Comparison of ENCODE assay signal across 21 cellular contexts in the genomic region with DNA sequence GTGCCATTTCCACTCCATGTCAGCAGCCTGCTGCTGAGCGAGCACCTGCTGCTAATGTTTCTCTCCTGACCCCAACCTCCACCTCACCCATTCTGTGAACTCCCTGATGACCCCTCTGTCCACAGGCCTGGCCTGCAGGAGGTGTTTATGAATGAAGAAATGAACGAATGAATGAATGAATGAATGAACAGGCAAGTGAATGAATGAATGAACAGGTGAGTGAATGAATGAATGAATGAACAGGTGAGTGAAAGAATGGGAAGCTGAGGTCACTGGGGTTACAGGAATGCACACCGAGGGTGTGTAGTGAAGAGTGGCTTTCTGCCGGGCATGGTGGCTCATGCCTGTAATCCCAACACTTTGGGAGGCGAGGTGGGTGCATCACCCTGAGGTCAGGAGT.
DNase-seq lines count a peak whose midpoint lies in the region; ATAC-seq, FAIRE-seq and TF ChIP-seq lines count a peak whose summit lies in the region.
"Had no signal": no experiment of that assay in that cellular context is flagged by ENCODE, and none has a peak within 500 bp of the region (broad histone marks: within the 10 kb centered on the region; RNA-seq: fewer than 3 reads in every experiment).

No MANE protein-coding gene starts in this region.

- H3K9me2 ChIP-seq in Karpas-422 (replicated peaks; ENCODE audit: insufficient read depth, low read length): no peaks in the 10 kb centered on the region

- H2AFZ ChIP-seq in Karpas-422 (ENCODE audit: low read length) (no peak overlapping the region), K562 (ENCODE audit: low read depth, low read length) (no peak overlapping the region), neural progenitor cell (replicated peaks) (no peak overlapping the region)
- H2AFZ ChIP-seq: GM23338 had no signal

- H3K9ac ChIP-seq in Karpas-422 (ENCODE audit: low read length) (peak overlapping the region; percentile 77), K562 (ENCODE audit: insufficient read depth in 1 of 2, low read depth in 2 of 2, low read length in 2 of 2) (no peak overlapping the region), neural progenitor cell (no peak overlapping the region)
- H3K9ac ChIP-seq: BLaER1 treated with 17β-estradiol and CSF1 and Interleukin-3, amounts not matched to agents 10 nM and 100 nM had no signal

- TF ChIP-seq RAD21 in K562 (CRISPR knock-in tag; conservative IDR thresholded peaks at IDR 0.05 in 1 of 2, IDR thresholded peaks at IDR 0.05 in 1 of 2): no peak

- no peak for FAIRE-seq in K562 (lab: Jason Lieb, UNC)
- FAIRE-seq: A549, G401.6, GM19239 had no signal

- H3K4me3 ChIP-seq in Karpas-422 (ENCODE audit: low read length) (no peak overlapping the region), K562 (no peak overlapping the region), neural progenitor cell (no peak overlapping the region), lower leg skin (ENCODE audit: low read depth, poor library complexity, severe bottlenecking) (no peak overlapping the region)
- H3K4me3 ChIP-seq: A549; BLaER1 treated with 17β-estradiol and CSF1 and Interleukin-3, amounts not matched to agents 10 nM and 100 nM; GM23338 had no signal

- H3K9me1 ChIP-seq in K562 (ENCODE audit: control insufficient read depth, insufficient read depth, low read length): no peaks in the 10 kb centered on the region

- BruUV-seq in K562 (replicated peaks; lab: Mats Ljungman, UMichigan): no TSS peak

- H3K4me2 ChIP-seq in Karpas-422 (ENCODE audit: low read depth, low read length, poor library complexity, severe bottlenecking) (peak overlapping the region; percentile 75), K562 (ENCODE audit: insufficient read depth, low read length) (no peak overlapping the region), neural progenitor cell (no peak overlapping the region)
- H3K4me2 ChIP-seq: A549; BLaER1 treated with 17β-estradiol and CSF1 and Interleukin-3, amounts not matched to agents 10 nM and 100 nM had no signal

- no peak for TF ChIP-seq EP300 in K562 (IDR thresholded peaks at IDR 0.05; ENCODE audit: low read length)

- H4K20me1 ChIP-seq in Karpas-422 (ENCODE audit: insufficient read depth, low read depth, low read length) (no peaks in the 10 kb centered on the region), K562 (replicated peaks; ENCODE audit: control insufficient read depth, insufficient read depth, low read length) (peaks cover 26% of the 10 kb centered on the region; the same call in 1 of the 2 replicates), neural progenitor cell (ENCODE audit: low read depth) (peaks cover 5% of the 10 kb centered on the region)

- peaks cover 41% of the 10 kb centered on the region for H3K4me1 Mint-ChIP-seq in neural progenitor cell

- H3K27ac ChIP-seq in Karpas-422 (ENCODE audit: low read length) (peak overlapping the region; percentile 99), K562 (ENCODE audit: extremely low read depth, low read depth, low read length) (no peak overlapping the region), neural progenitor cell (no peak overlapping the region)
- H3K27ac ChIP-seq: A549; BLaER1 treated with 17β-estradiol and CSF1 and Interleukin-3, amounts not matched to agents 10 nM and 100 nM had no signal

- H3K27me3 ChIP-seq in Karpas-422 (ENCODE audit: low read length): no peaks in the 10 kb centered on the region; the same call in 1 of the 2 replicates
- peaks cover 16 to 37% of the 10 kb centered on the region in 2 experiments; a peak in 3 of 5 replicates for H3K27me3 ChIP-seq in K562 (ENCODE audit: control insufficient read depth in 2 of 2, insufficient read depth in 2 of 2, low read length in 2 of 2)
- H3K27me3 ChIP-seq in neural progenitor cell: no peaks in the 10 kb centered on the region
- H3K27me3 ChIP-seq: BE2C; BLaER1 treated with 17β-estradiol and CSF1 and Interleukin-3, amounts not matched to agents 10 nM and 100 nM had no signal

- H3F3A ChIP-seq in neural progenitor cell (ENCODE audit: low read depth): peaks cover 7% of the 10 kb centered on the region

- in situ Hi-C loops in K562 (cut with MboI): no loop called here

- DNase-seq in Karpas-422 (no peak), K562 (ENCODE audit: extremely low read depth in 1 of 4, low spot score in 3 of 4) (no peak), neural progenitor cell (ENCODE audit: low spot score) (no peak), Right ventricle myocardium superior (no peak), DMS53 (lab: John Stamatoyannopoulos, UW) (no peak), lower leg skin (ENCODE audit: low spot score in 2 of 2) (no peak)
- DNase-seq: 8988T; ACHN; AML-193; BE2C; Calu3; CD4-positive, alpha-beta memory T cell; COR-L47; DND-41; H7; HCEC 1CT had no signal

- POLR2A ChIA-PET in K562 (lab: Yijun Ruan, JAX): no interaction called here

- peaks cover 93% of the 10 kb centered on the region for H3K4me1 ChIP-seq in Karpas-422 (ENCODE audit: low read length)
- H3K4me1 ChIP-seq in K562 (replicated peaks in 1 of 2; ENCODE audit: control insufficient read depth in 2 of 2, insufficient read depth in 2 of 2, low read length in 2 of 2): no peaks in the 10 kb centered on the region
- peaks cover 13% of the 10 kb centered on the region for H3K4me1 ChIP-seq in neural progenitor cell
- H3K4me1 ChIP-seq: A549, BE2C had no signal

- CTCF ChIA-PET in K562 (lab: Yijun Ruan, JAX; ENCODE audit: low intra/inter-chr PET ratio): no interaction called here

- H3K9me3 Mint-ChIP-seq in neural progenitor cell: no peaks in the 10 kb centered on the region
- H3K9me3 Mint-ChIP-seq: GM23338 had no signal

- peaks cover 6% of the 10 kb centered on the region for H3K27me3 Mint-ChIP-seq in neural progenitor cell (ENCODE audit: insufficient read depth, low read depth)

- no peak for TF ChIP-seq POLR2A in K562 (conservative IDR thresholded peaks at IDR 0.05)
- TF ChIP-seq POLR2A in lower leg skin (IDR thresholded peaks at IDR 0.05): no peak

- TF ChIP-seq CTCF in K562 (IDR thresholded peaks at IDR 0.05 in 2 of 3, conservative IDR thresholded peaks at IDR 0.05 in 1 of 3; ENCODE audit: insufficient read depth in 2 of 3, low read depth in 1 of 3, low read length in 3 of 3): no peak
- no peak for TF ChIP-seq CTCF in neural progenitor cell (IDR thresholded peaks at IDR 0.05)
- TF ChIP-seq CTCF in lower leg skin (IDR thresholded peaks at IDR 0.05): no peak

- ATAC-seq in K562 (no peak), Right ventricle myocardium superior (ENCODE audit: poor library complexity) (no peak)
- ATAC-seq: A549 had no signal

- H3K79me2 ChIP-seq in Karpas-422 (ENCODE audit: low read length) (no peaks in the 10 kb centered on the region), K562 (ENCODE audit: control insufficient read depth, insufficient read depth, low read length) (no peaks in the 10 kb centered on the region), neural progenitor cell (ENCODE audit: low read depth) (no peaks in the 10 kb centered on the region)

- 0% methylated on average over 5 of the region's 5 CpGs for WGBS in K562 (ENCODE audit: insufficient coverage, low coverage, missing lambda C conversion rate)
- WGBS in lower leg skin, 2 donors: 69 to 76% methylated on average over 5 of the region's 5 CpGs

- H3K9me3 ChIP-seq in Karpas-422 (ENCODE audit: low read length): no peaks in the 10 kb centered on the region
- no peaks in the 10 kb centered on the region for H3K9me3 ChIP-seq in K562 (replicated peaks; ENCODE audit: control insufficient read depth, insufficient read depth, low read depth, low read length)
- H3K9me3 ChIP-seq in neural progenitor cell (ENCODE audit: low read depth): no peaks in the 10 kb centered on the region
- H3K9me3 ChIP-seq: A549; BE2C; BLaER1 treated with 17β-estradiol and CSF1 and Interleukin-3, amounts not matched to agents 10 nM and 100 nM had no signal

- no peaks in the 10 kb centered on the region for H3K36me3 Mint-ChIP-seq in neural progenitor cell
- H3K36me3 Mint-ChIP-seq: CD4-positive, alpha-beta memory T cell had no signal

- peak overlapping the region; percentile 40 for H3K27ac Mint-ChIP-seq in neural progenitor cell
- H3K27ac Mint-ChIP-seq: GM23338 had no signal

- intact Hi-C loops in K562 (cut with micrococcal nuclease): no loop called here
- intact Hi-C loops in Right ventricle myocardium superior (cut with DNase I): no loop called here
- intact Hi-C loops in lower leg skin (cut with DNase I; ENCODE audit: low total_unique reads): no loop called here

- H3K36me3 ChIP-seq in Karpas-422 (ENCODE audit: insufficient read depth, low read length) (no peaks in the 10 kb centered on the region), K562 (ENCODE audit: control insufficient read depth, insufficient read depth, low read length) (no peaks in the 10 kb centered on the region), neural progenitor cell (no peaks in the 10 kb centered on the region)
- H3K36me3 ChIP-seq: BE2C; BLaER1 treated with 17β-estradiol and CSF1 and Interleukin-3, amounts not matched to agents 10 nM and 100 nM had no signal

- no peak overlapping the region for H3K4me3 Mint-ChIP-seq in neural progenitor cell
- H3K4me3 Mint-ChIP-seq: CD4-positive, alpha-beta memory T cell; GM23338 had no signal

TF ChIP-seq in K562, 482 proteins besides CTCF, POLR2A, EP300 and RAD21:
- no peak for TF ChIP-seq MYBL2 (IDR thresholded peaks at IDR 0.05; ENCODE audit: low read depth)
- no peak for TF ChIP-seq MYBL2 (CRISPR knock-in tag; IDR thresholded peaks at IDR 0.05; ENCODE audit: borderline replicate concordance)
- peak; percentile 94 for TF ChIP-seq ZNF24 (IDR thresholded peaks at IDR 0.05)
- TF ChIP-seq RAD51 (IDR thresholded peaks at IDR 0.05; ENCODE audit: borderline replicate concordance, low read depth): no peak
- TF ChIP-seq XRCC4 (IDR thresholded peaks at IDR 0.05; ENCODE audit: extremely low read depth, insufficient read depth, insufficient read length): no peak
- no peak for TF ChIP-seq FOXJ3 (CRISPR knock-in tag; IDR thresholded peaks at IDR 0.05)
- no peak for TF ChIP-seq RFX7 (CRISPR knock-in tag; IDR thresholded peaks at IDR 0.05)
- no peak for TF ChIP-seq DIDO1 (tag; IDR thresholded peaks at IDR 0.05; ENCODE audit: low read depth)
